9 cellular contexts compared by ENCODE assay signal in genomic region chr13:97953376-97953970, GRCh38. TPM values are rescaled to one million over a fixed set of nuclear protein-coding genes. Genes with fewer than 3 reads are reported as not detected.
A peak's percentile ranks its signal among the peaks of the same experiment; 100 is the strongest.
DNase-seq lines count a peak whose midpoint lies in the region; ATAC-seq and TF ChIP-seq lines count a peak whose summit lies in the region.
"Had no signal": no experiment of that assay in that cellular context is flagged by ENCODE, and none has a peak within 500 bp of the region (broad histone marks: within the 10 kb centered on the region; RNA-seq: fewer than 3 reads in every experiment).

IPO5 (plus strand) TSS chr13:97953675; CDS start chr13:97976697, 23,022 bp downstream.

- H2AFZ ChIP-seq in fibroblast of lung (ENCODE audit: low read length) (no peak within 1 kb of the TSS), neural cell (ENCODE audit: low read depth, low read length) (no peak within 1 kb of the TSS)

- H3K4me1 ChIP-seq in SJSA1 (replicated peaks): peaks cover 27% of the 10 kb centered on the region
- peaks cover 2% of the 10 kb centered on the region for H3K4me1 ChIP-seq in fibroblast of lung (ENCODE audit: control insufficient read depth, extremely low read depth, insufficient read depth, low read length)

- H3K9ac ChIP-seq in fibroblast of lung (ENCODE audit: insufficient read depth, low read length) (no peak within 1 kb of the TSS), neural cell (ENCODE audit: low read length) (no peak within 1 kb of the TSS)

- no peak for TF ChIP-seq EP300 in neural cell (conservative IDR thresholded peaks at IDR 0.05; ENCODE audit: poor library complexity, severe bottlenecking)

- no peaks in the 10 kb centered on the region for H3K9me2 ChIP-seq in neural cell (ENCODE audit: insufficient read depth, low read length)

- H3K27ac ChIP-seq in SJSA1 (0 out of 2 replicates have a peak within 1 kb of the TSS, but pooled peaks have one; percentile 0), fibroblast of lung (ENCODE audit: insufficient read depth, low read length) (no peak within 1 kb of the TSS), neural cell (ENCODE audit: low read length) (no peak within 1 kb of the TSS)

- H3K4me3 ChIP-seq in SJSA1 (no peak within 1 kb of the TSS), fibroblast of lung (replicated peaks in 1 of 4; ENCODE audit: control extremely low read depth in 1 of 4, insufficient read depth in 1 of 4, low read depth in 3 of 4, low read length in 4 of 4) (no peak within 1 kb of the TSS), neural cell (ENCODE audit: low read length) (no peak within 1 kb of the TSS)

- H3K36me3 ChIP-seq in SJSA1 (peaks cover 21% of the 10 kb centered on the region), fibroblast of lung (ENCODE audit: control insufficient read depth, insufficient read depth, low read length) (no peaks in the 10 kb centered on the region), neural cell (ENCODE audit: insufficient read depth, low read length) (no peaks in the 10 kb centered on the region)

- TF ChIP-seq RAD21 in neural cell (conservative IDR thresholded peaks at IDR 0.05): no peak

- H3K27me3 ChIP-seq in SJSA1 (replicated peaks) (no peaks in the 10 kb centered on the region), fibroblast of lung (ENCODE audit: control insufficient read depth, insufficient read depth, low read length) (no peaks in the 10 kb centered on the region), neural cell (ENCODE audit: insufficient read depth, low read depth, low read length) (no peaks in the 10 kb centered on the region)

- ATAC-seq in GM18907 (IDR thresholded peaks at IDR 0.05; ENCODE audit: unreplicated experiment) (no peak), HG02642 (IDR thresholded peaks at IDR 0.05; ENCODE audit: poor library complexity, unreplicated experiment) (no peak), GM19463 (IDR thresholded peaks at IDR 0.05; ENCODE audit: unreplicated experiment) (no peak)

- H4K20me1 ChIP-seq in fibroblast of lung (ENCODE audit: control insufficient read depth, extremely low read depth, insufficient read depth, low read length): no peaks in the 10 kb centered on the region
- H4K20me1 ChIP-seq in neural cell (ENCODE audit: insufficient read depth): no peaks in the 10 kb centered on the region

- H3K79me2 ChIP-seq in fibroblast of lung (ENCODE audit: control insufficient read depth, insufficient read depth, low read length) (no peaks in the 10 kb centered on the region), neural cell (replicated peaks; ENCODE audit: insufficient read depth, low read length) (no peaks in the 10 kb centered on the region)

- peak; percentile 65 for DNase-seq in AG20443 (ENCODE audit: low spot score)
- peak; percentile 55 to 73 for DNase-seq in SJSA1 (ENCODE audit: low read depth in 1 of 2, low spot score in 2 of 2)
- DNase-seq in fibroblast of lung (ENCODE audit: low read depth in 2 of 2): peak; percentile 57 to 94
- DNase-seq in HK-2 (ENCODE audit: unreplicated experiment): no peak
- DNase-seq: DND-41 had no signal

- H3K9me3 ChIP-seq in SJSA1 (replicated peaks) (no peaks in the 10 kb centered on the region; the same call in 1 of the 2 replicates), fibroblast of lung (ENCODE audit: control insufficient read depth, insufficient read depth, low read depth, low read length) (no peaks in the 10 kb centered on the region), neural cell (ENCODE audit: low read length) (no peaks in the 10 kb centered on the region)

- H3F3A ChIP-seq in neural cell (ENCODE audit: insufficient read depth, low read length, poor library complexity, severe bottlenecking): no peaks in the 10 kb centered on the region

- H3K4me2 ChIP-seq in fibroblast of lung (ENCODE audit: extremely low read depth, insufficient read depth, low read length): no peak within 1 kb of the TSS
- H3K4me2 ChIP-seq in neural cell (ENCODE audit: low read length): no peak within 1 kb of the TSS

- TF ChIP-seq CTCF in fibroblast of lung (conservative IDR thresholded peaks at IDR 0.05 in 1 of 2, IDR thresholded peaks at IDR 0.05 in 1 of 2; ENCODE audit: low read depth in 1 of 2, low read length in 2 of 2) (no peak), neural cell (IDR thresholded peaks at IDR 0.05; ENCODE audit: poor library complexity, severe bottlenecking) (no peak)

TF ChIP-seq in neural cell, 6 proteins besides CTCF, POLR2A, EP300 and RAD21:
- TF ChIP-seq EZH2 (IDR thresholded peaks at IDR 0.05; ENCODE audit: borderline replicate concordance, insufficient read depth, low read length, poor library complexity, severe bottlenecking) (no peak), POLR2AphosphoS5 (IDR thresholded peaks at IDR 0.05) (no peak), MXI1 (conservative IDR thresholded peaks at IDR 0.05; ENCODE audit: poor library complexity, severe bottlenecking) (no peak), SMC3 (conservative IDR thresholded peaks at IDR 0.05; ENCODE audit: poor library complexity) (no peak), REST (IDR thresholded peaks at IDR 0.05; ENCODE audit: borderline replicate concordance) (no peak), TAF1 (IDR thresholded peaks at IDR 0.05; ENCODE audit: low read depth) (no peak)

RNA-seq across cellular contexts. Expression of gene IPO5, which starts in this region (rescaled TPM):
- 111 and 146 TPM in 2 replicates for total RNA-seq in SJSA1 (2014; rRNA removed; shearing (Covaris generic))
- 222 and 240 TPM in 2 replicates for total RNA-seq in fibroblast of lung
- polyA plus RNA-seq in fibroblast of lung (147 and 152 TPM in 2 replicates), neural cell (74.7 and 83.4 TPM in 2 replicates)
- polyA plus RNA-seq in fibroblast of lung (2012): 98.2 and 106 TPM in 2 replicates
- polyA minus RNA-seq in fibroblast of lung (ENCODE audit: low replicate concordance) (61.2 and 70.8 TPM in 2 replicates), neural cell (205 and 217 TPM in 2 replicates)
